ENCODE assay signal across 23 cellular contexts in the genomic region with DNA sequence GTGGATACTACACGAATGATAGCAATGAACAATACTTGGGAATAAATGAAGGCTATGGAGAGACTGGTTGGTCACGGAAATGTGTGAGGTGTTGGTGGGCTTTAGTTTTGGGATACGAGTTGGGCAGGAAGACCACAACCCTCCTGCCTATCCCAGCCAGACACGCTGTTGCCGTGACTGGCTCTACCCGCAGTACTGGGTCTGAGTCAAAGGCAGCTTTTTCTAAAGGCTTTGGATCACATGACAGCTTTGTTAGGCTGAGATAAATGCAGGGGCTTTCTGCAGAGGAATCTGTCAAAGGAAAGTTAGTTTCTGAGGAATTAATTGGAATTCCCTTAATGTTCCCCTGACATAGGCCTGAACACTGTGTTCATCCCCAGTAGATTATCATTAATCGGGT.
"Had no signal": no experiment of that assay in that cellular context is flagged by ENCODE, and none has a peak within 500 bp of the region (broad histone marks: within the 10 kb centered on the region; RNA-seq: fewer than 3 reads in every experiment).

No MANE protein-coding gene starts in this region.

- H3K36me3 ChIP-seq: colonic mucosa, neutrophil, spleen, tibial artery, upper lobe of right lung, vagina had no signal

- H3K4me1 ChIP-seq: colonic mucosa, spleen, tibial artery, upper lobe of right lung, vagina had no signal

- H3K27ac Mint-ChIP-seq: endodermal cell; naive B cell; nephron; stimulated activated memory B cell treated with anti-CD40 and anti-IgM and Interleukin-4, amounts not matched to agents 10 μg/mL and 1 μg/mL and 100 μg/mL, for 72 hours; stimulated activated naive CD8-positive, alpha-beta T cell treated with anti-CD3 and anti-CD28 coated beads, Interleukin-15, Interleukin-2, amounts not matched to agents 100 ng/mL and 50 ng/mL, for 24 hours had no signal

- DNase-seq: colonic mucosa; dermis blood vessel endothelial cell; effector CD4-positive, alpha-beta T cell; endodermal cell; erythroblast; kidney glomerular epithelial cell; mesendoderm; naive B cell; posterior cingulate gyrus; spleen; stimulated activated CD4-positive, alpha-beta T cell treated with anti-CD3 and anti-CD28 coated beads, Interleukin-15, amount 100 ng/mL, for 24 hours; stimulated activated CD4-positive, alpha-beta T cell treated with anti-CD3 and anti-CD28 coated beads, Interleukin-1b, Interleukin-23, amount 100 ng/mL, for 48 hours; stimulated activated CD4-positive, alpha-beta T cell treated with anti-CD3 and anti-CD28 coated beads, Interleukin-4, amount 100 ng/mL, for 24 hours; tibial artery; upper lobe of right lung had no signal

- H3K27ac ChIP-seq: colonic mucosa, neutrophil, spleen, tibial artery, upper lobe of right lung, vagina had no signal

- H3K4me3 Mint-ChIP-seq: endodermal cell; naive B cell; nephron; stimulated activated memory B cell treated with anti-CD40 and anti-IgM and Interleukin-4, amounts not matched to agents 10 μg/mL and 1 μg/mL and 100 μg/mL, for 72 hours; stimulated activated naive CD8-positive, alpha-beta T cell treated with anti-CD3 and anti-CD28 coated beads, Interleukin-15, Interleukin-2, amounts not matched to agents 100 ng/mL and 50 ng/mL, for 24 hours had no signal

- H3K9me3 Mint-ChIP-seq: endodermal cell; nephron; stimulated activated naive CD8-positive, alpha-beta T cell treated with anti-CD3 and anti-CD28 coated beads, Interleukin-15, Interleukin-2, amounts not matched to agents 100 ng/mL and 50 ng/mL, for 24 hours had no signal

- H3K36me3 Mint-ChIP-seq: naive B cell; stimulated activated memory B cell treated with anti-CD40 and anti-IgM and Interleukin-4, amounts not matched to agents 10 μg/mL and 1 μg/mL and 100 μg/mL, for 72 hours had no signal

- FAIRE-seq: endothelial cell of umbilical vein, frontal cortex had no signal

- H3K9me3 ChIP-seq: colonic mucosa, neutrophil, tibial artery, upper lobe of right lung, vagina had no signal

- ATAC-seq: sciatic nerve; stimulated activated memory B cell treated with anti-CD40 and anti-IgM and Interleukin-4, amounts not matched to agents 10 μg/mL and 1 μg/mL and 100 μg/mL, for 72 hours; upper lobe of right lung had no signal

- H3K27me3 ChIP-seq: colonic mucosa, neutrophil, spleen, tibial artery, upper lobe of right lung, vagina had no signal

- H3K4me1 Mint-ChIP-seq: naive B cell; nephron; stimulated activated memory B cell treated with anti-CD40 and anti-IgM and Interleukin-4, amounts not matched to agents 10 μg/mL and 1 μg/mL and 100 μg/mL, for 72 hours had no signal

- H3K27me3 Mint-ChIP-seq: naive B cell; stimulated activated memory B cell treated with anti-CD40 and anti-IgM and Interleukin-4, amounts not matched to agents 10 μg/mL and 1 μg/mL and 100 μg/mL, for 72 hours; stimulated activated naive CD8-positive, alpha-beta T cell treated with anti-CD3 and anti-CD28 coated beads, Interleukin-15, Interleukin-2, amounts not matched to agents 100 ng/mL and 50 ng/mL, for 24 hours had no signal

- H3K4me3 ChIP-seq: colonic mucosa, spleen, tibial artery, upper lobe of right lung, vagina had no signal
